Comparison of ENCODE assay signal across 22 cellular contexts in genomic region chr11:20160425-20161229, GRCh38. TPM values are rescaled to one million over a fixed set of nuclear protein-coding genes. Genes with fewer than 3 reads are reported as not detected.
DNase-seq lines count a peak whose midpoint lies in the region; TF ChIP-seq lines count a peak whose summit lies in the region.
"Had no signal": no experiment of that assay in that cellular context is flagged by ENCODE, and none has a peak within 500 bp of the region (broad histone marks: within the 10 kb centered on the region; RNA-seq: fewer than 3 reads in every experiment).

A gene with protein sequence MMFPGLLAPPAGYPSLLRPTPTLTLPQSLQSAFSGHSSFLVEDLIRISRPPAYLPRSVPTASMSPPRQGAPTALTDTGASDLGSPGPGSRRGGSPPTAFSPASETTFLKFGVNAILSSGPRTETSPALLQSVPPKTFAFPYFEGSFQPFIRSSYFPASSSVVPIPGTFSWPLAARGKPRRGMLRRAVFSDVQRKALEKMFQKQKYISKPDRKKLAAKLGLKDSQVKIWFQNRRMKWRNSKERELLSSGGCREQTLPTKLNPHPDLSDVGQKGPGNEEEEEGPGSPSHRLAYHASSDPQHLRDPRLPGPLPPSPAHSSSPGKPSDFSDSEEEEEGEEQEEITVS (minus strand): TSS chr11:20160475. CDS start chr11:20160324, 151 bp downstream.

- H3K27me3 ChIP-seq in HUES48 (ENCODE audit: control insufficient read depth, insufficient read depth, low read length), result peaks cover 100% of the 10 kb centered on the region
- H3K27me3 ChIP-seq in neural cell (ENCODE audit: insufficient read depth, low read depth, low read length), result peaks cover 100% of the 10 kb centered on the region
- H3K27me3 ChIP-seq in left ventricle myocardium inferior (ENCODE audit: low read depth), result peaks cover 100% of the 10 kb centered on the region
- H3K27me3 ChIP-seq: ovary had no signal

- H3K27ac Mint-ChIP-seq in activated T-cell treated with anti-CD3 and anti-CD28 coated beads, Interleukin-2, amount 50 U/mL, for 24 hours, result peak within 1 kb of the TSS; percentile 68
- peak within 1 kb of the TSS in 2 of 5 experiments; percentile 48 to 49 for H3K27ac Mint-ChIP-seq in brain

- no peaks in the 10 kb centered on the region for H4K20me1 ChIP-seq in neural cell (ENCODE audit: insufficient read depth)

- TF ChIP-seq EP300 in neural cell (conservative IDR thresholded peaks at IDR 0.05; ENCODE audit: poor library complexity, severe bottlenecking), result no peak

- peaks cover 92% of the 10 kb centered on the region for H3K27me3 Mint-ChIP-seq in activated T-cell treated with anti-CD3 and anti-CD28 coated beads, Interleukin-2, amount 50 U/mL, for 24 hours
- peaks cover 100% of the 10 kb centered on the region for H3K27me3 Mint-ChIP-seq in brain

- TF ChIP-seq CTCF in brain (conservative IDR thresholded peaks at IDR 0.05) (no peak), neural cell (IDR thresholded peaks at IDR 0.05; ENCODE audit: poor library complexity, severe bottlenecking) (no peak), foreskin fibroblast (IDR thresholded peaks at IDR 0.05; ENCODE audit: low read depth, low read length) (no peak), left ventricle myocardium inferior (IDR thresholded peaks at IDR 0.05; ENCODE audit: borderline replicate concordance) (no peak)

- intact Hi-C loops in left ventricle myocardium inferior (cut with micrococcal nuclease), result no loop called here

- H2AFZ ChIP-seq in neural cell (ENCODE audit: low read depth, low read length), result no peak within 1 kb of the TSS

- TF ChIP-seq RAD21 in neural cell (conservative IDR thresholded peaks at IDR 0.05), result no peak

- no peaks in the 10 kb centered on the region for H3K79me2 ChIP-seq in neural cell (replicated peaks; ENCODE audit: insufficient read depth, low read length)

- peaks cover 46% of the 10 kb centered on the region for H3K4me1 Mint-ChIP-seq in activated T-cell treated with anti-CD3 and anti-CD28 coated beads, Interleukin-2, amount 50 U/mL, for 24 hours (ENCODE audit: low read depth)
- peaks cover 74% of the 10 kb centered on the region for H3K4me1 Mint-ChIP-seq in brain

- H3K4me3 Mint-ChIP-seq in activated T-cell treated with anti-CD3 and anti-CD28 coated beads, Interleukin-2, amount 50 U/mL, for 24 hours, result no peak within 1 kb of the TSS
- H3K4me3 Mint-ChIP-seq in brain, result peak within 1 kb of the TSS; percentile 59 to 86 (median 81)

- peak within 1 kb of the TSS; percentile 11 for H3K27ac ChIP-seq in HUES48 (ENCODE audit: low read depth, low read length)
- no peak within 1 kb of the TSS for H3K27ac ChIP-seq in neural cell (ENCODE audit: low read length)
- no peak within 1 kb of the TSS for H3K27ac ChIP-seq in left ventricle myocardium inferior (replicated peaks)
- H3K27ac ChIP-seq: dorsolateral prefrontal cortex, esophagus muscularis mucosa, ovary, SJSA1, thoracic aorta had no signal

- H3K9me3 ChIP-seq in HUES48 (ENCODE audit: control insufficient read depth, insufficient read depth, low read length) (no peaks in the 10 kb centered on the region), neural cell (ENCODE audit: low read length) (no peaks in the 10 kb centered on the region), left ventricle myocardium inferior (replicated peaks) (no peaks in the 10 kb centered on the region)
- H3K9me3 ChIP-seq: esophagus muscularis mucosa, thoracic aorta had no signal

- DNase-seq in activated T-cell treated with anti-CD3 and anti-CD28 coated beads, Interleukin-2, amount 50 U/mL, for 24 hours, result no peak
- DNase-seq in activated T-cell treated with anti-CD3 and anti-CD28 coated beads for 4 hours (no peak), foreskin fibroblast (no peak), left ventricle myocardium inferior (no peak), GM19238 (ENCODE audit: insufficient read length, low spot score) (no peak)
- DNase-seq: activated CD8-positive, alpha-beta memory T cell treated with anti-CD3 and anti-CD28 coated beads for 24 hours; Calu3; dorsolateral prefrontal cortex; NCI-H1694 treated with DMSO at 0.1 percent for 48 hours; OCI-M1; ovary; stimulated activated CD4-positive, alpha-beta T cell treated with anti-CD3 and anti-CD28 coated beads, Interleukin-2, amount 100 ng/mL, for 24 hours had no signal

- no peaks in the 10 kb centered on the region for H3K9me2 ChIP-seq in neural cell (ENCODE audit: insufficient read depth, low read length)

- H3K4me2 ChIP-seq in neural cell (ENCODE audit: low read length), result no peak within 1 kb of the TSS

- peak within 1 kb of the TSS; percentile 45 for H3K4me3 ChIP-seq in HUES48 (ENCODE audit: low read depth, low read length)
- no peak within 1 kb of the TSS for H3K4me3 ChIP-seq in neural cell (ENCODE audit: low read length)
- H3K4me3 ChIP-seq in foreskin fibroblast (ENCODE audit: low read depth in 1 of 2, low read length in 2 of 2), result no peak within 1 kb of the TSS
- no peak within 1 kb of the TSS for H3K4me3 ChIP-seq in left ventricle myocardium inferior
- H3K4me3 ChIP-seq: dorsolateral prefrontal cortex, esophagus muscularis mucosa, ovary, SJSA1, thoracic aorta had no signal

- H3K4me1 ChIP-seq in HUES48 (ENCODE audit: control insufficient read depth, insufficient read depth, low read length) (peaks cover 60% of the 10 kb centered on the region), left ventricle myocardium inferior (peaks cover 35% of the 10 kb centered on the region)

- H3K9me3 Mint-ChIP-seq in activated T-cell treated with anti-CD3 and anti-CD28 coated beads, Interleukin-2, amount 50 U/mL, for 24 hours, result peaks cover 8% of the 10 kb centered on the region
- peaks cover 0 to 9% (median 2%) of the 10 kb centered on the region in 5 experiments for H3K9me3 Mint-ChIP-seq in brain

- H3F3A ChIP-seq in neural cell (ENCODE audit: insufficient read depth, low read length, poor library complexity, severe bottlenecking), result no peaks in the 10 kb centered on the region

- H3K36me3 Mint-ChIP-seq in activated T-cell treated with anti-CD3 and anti-CD28 coated beads, Interleukin-2, amount 50 U/mL, for 24 hours (ENCODE audit: low read depth), result no peaks in the 10 kb centered on the region
- peaks cover 4% of the 10 kb centered on the region for H3K36me3 Mint-ChIP-seq in brain

- H3K36me3 ChIP-seq in HUES48 (ENCODE audit: control insufficient read depth, insufficient read depth, low read length) (no peaks in the 10 kb centered on the region), neural cell (ENCODE audit: insufficient read depth, low read length) (no peaks in the 10 kb centered on the region), left ventricle myocardium inferior (no peaks in the 10 kb centered on the region)
- H3K36me3 ChIP-seq: esophagus muscularis mucosa, ovary, SJSA1, thoracic aorta had no signal

- no peak within 1 kb of the TSS for H3K9ac ChIP-seq in HUES48 (ENCODE audit: low read depth, low read length)
- no peak within 1 kb of the TSS for H3K9ac ChIP-seq in neural cell (ENCODE audit: low read length)

TF ChIP-seq in neural cell, 6 proteins besides CTCF, POLR2A, EP300 and RAD21:
- TF ChIP-seq REST (IDR thresholded peaks at IDR 0.05; ENCODE audit: borderline replicate concordance) (no peak), POLR2AphosphoS5 (IDR thresholded peaks at IDR 0.05) (peak; percentile 7), MXI1 (conservative IDR thresholded peaks at IDR 0.05; ENCODE audit: poor library complexity, severe bottlenecking) (no peak)

RNA-seq across cellular contexts. Expression of the gene that starts here (rescaled TPM):
- polyA plus RNA-seq in brain (ENCODE audit: insufficient read depth, low read depth, low replicate concordance) (not detected), neural cell (not detected in 2 replicates)
- polyA minus RNA-seq in neural cell, result not detected in 2 replicates
- total RNA-seq in left ventricle myocardium inferior, result not detected
- total RNA-seq: activated naive CD4-positive, alpha-beta T cell treated with anti-CD3 and anti-CD28 coated beads, Interleukin-2, amount 50 U/mL, for 72 hours; Calu3; dorsolateral prefrontal cortex; esophagus muscularis mucosa; HT-29; M059J; NCI-H460; ovary; SJSA1; thoracic aorta had no signal
- polyA plus RNA-seq: ovary had no signal
